8 cellular contexts compared by ENCODE assay signal in the genomic region with DNA sequence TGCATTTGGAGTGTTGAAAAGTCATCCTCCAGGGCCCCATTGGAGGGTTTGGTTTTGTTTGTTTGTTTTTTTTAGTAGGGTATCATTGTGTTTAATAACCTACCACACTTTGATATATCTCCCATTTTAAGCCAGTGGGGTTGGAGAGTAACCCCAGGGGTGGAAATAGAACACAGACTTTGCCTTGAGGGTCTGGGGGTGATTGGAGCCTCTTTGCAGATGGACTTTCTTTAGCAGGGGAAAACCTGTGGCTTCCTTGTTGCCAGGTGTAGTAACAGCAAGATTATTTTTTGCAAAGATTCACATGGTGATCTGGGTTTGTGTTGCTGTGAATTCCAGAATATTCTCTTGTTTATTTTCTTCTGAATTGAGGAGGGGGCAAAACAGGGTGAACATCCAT. TPM values are rescaled to one million over a fixed set of nuclear protein-coding genes. Genes with fewer than 3 reads are reported as not detected.
DNase-seq lines count a peak whose midpoint lies in the region; ATAC-seq, FAIRE-seq and TF ChIP-seq lines count a peak whose summit lies in the region.

No MANE protein-coding gene starts in this region.

- peak overlapping the region in 1 of 2 donors; percentile 92 for H3K9ac ChIP-seq in kidney (ENCODE audit: low read length in 2 of 2)

- ATAC-seq in activated CD4-positive, alpha-beta T cell treated with anti-CD3 and anti-CD28 coated beads for 36 hours: no peak
- ATAC-seq in thoracic aorta (ENCODE audit: insufficient number of reproducible peaks, low FRiP score, low read depth): no peak

- H3K27ac ChIP-seq in kidney (ENCODE audit: low read depth in 2 of 2, low read length in 2 of 2) (no peak overlapping the region), thoracic aorta (peak overlapping the region; percentile 85 to 91)

- H3K36me3 Mint-ChIP-seq in activated CD4-positive, alpha-beta T cell treated with anti-CD3 and anti-CD28 coated beads for 36 hours (ENCODE audit: low read depth): peaks cover 40% of the 10 kb centered on the region
- H3K36me3 Mint-ChIP-seq in activated naive CD8-positive, alpha-beta T cell treated with anti-CD3 and anti-CD28 coated beads for 36 hours: peaks cover 41% of the 10 kb centered on the region

- intact Hi-C loops in activated CD4-positive, alpha-beta T cell treated with anti-CD3 and anti-CD28 coated beads for 36 hours (cut with DNase I, micrococcal nuclease): loop anchor here (1.0 to 10.0 kb wide), 3 partner anchors 10 to 1316 kb away; a partner anchor contains a TSS
- intact Hi-C loops in kidney (cut with DNase I): no loop called here

- CTCF ChIA-PET in activated CD4-positive, alpha-beta T cell treated with anti-CD3 and anti-CD28 coated beads for 36 hours (lab: Charles Lee): interaction anchor here (1.4 kb wide), 1 partner anchor 62 kb away, joined by 3 read pairs; a partner anchor contains a TSS

- peak overlapping the region; percentile 100 for H3K27ac Mint-ChIP-seq in activated CD4-positive, alpha-beta T cell treated with anti-CD3 and anti-CD28 coated beads for 36 hours
- H3K27ac Mint-ChIP-seq in activated naive CD8-positive, alpha-beta T cell treated with anti-CD3 and anti-CD28 coated beads for 36 hours: peak overlapping the region; percentile 100

- H3K9me3 ChIP-seq in kidney (ENCODE audit: control insufficient read depth in 1 of 2, low read length in 2 of 2): no peaks in the 10 kb centered on the region
- no peaks in the 10 kb centered on the region for H3K9me3 ChIP-seq in thoracic aorta

- H3K27me3 Mint-ChIP-seq in activated CD4-positive, alpha-beta T cell treated with anti-CD3 and anti-CD28 coated beads for 36 hours: no peaks in the 10 kb centered on the region
- no peaks in the 10 kb centered on the region for H3K27me3 Mint-ChIP-seq in activated naive CD8-positive, alpha-beta T cell treated with anti-CD3 and anti-CD28 coated beads for 36 hours

- H3K4me3 Mint-ChIP-seq in activated CD4-positive, alpha-beta T cell treated with anti-CD3 and anti-CD28 coated beads for 36 hours: peak overlapping the region; percentile 95
- peak overlapping the region; percentile 99 for H3K4me3 Mint-ChIP-seq in activated naive CD8-positive, alpha-beta T cell treated with anti-CD3 and anti-CD28 coated beads for 36 hours

- H3K4me1 Mint-ChIP-seq in activated CD4-positive, alpha-beta T cell treated with anti-CD3 and anti-CD28 coated beads for 36 hours: peaks cover 57% of the 10 kb centered on the region
- peaks cover 53% of the 10 kb centered on the region for H3K4me1 Mint-ChIP-seq in activated naive CD8-positive, alpha-beta T cell treated with anti-CD3 and anti-CD28 coated beads for 36 hours

- in situ Hi-C loops in KBM-7 (cut with MboI; ENCODE audit: low pct_unique_long_range_greater_than_20kb, low sequenced_read_pairs): no loop called here

- no peak for TF ChIP-seq CTCF in kidney (IDR thresholded peaks at IDR 0.05; ENCODE audit: borderline replicate concordance, extremely low read depth, insufficient read depth)
- no peak for TF ChIP-seq CTCF in thoracic aorta (IDR thresholded peaks at IDR 0.05)

- no peaks in the 10 kb centered on the region for H3K9me3 Mint-ChIP-seq in activated CD4-positive, alpha-beta T cell treated with anti-CD3 and anti-CD28 coated beads for 36 hours (ENCODE audit: low read depth)
- peaks cover 2% of the 10 kb centered on the region for H3K9me3 Mint-ChIP-seq in activated naive CD8-positive, alpha-beta T cell treated with anti-CD3 and anti-CD28 coated beads for 36 hours

- peaks cover 0 to 8% of the 10 kb centered on the region in 2 donors for H3K4me1 ChIP-seq in kidney (ENCODE audit: control insufficient read depth in 1 of 2, insufficient read depth in 1 of 2, low read depth in 1 of 2, low read length in 2 of 2)
- peaks cover 42 to 70% of the 10 kb centered on the region in 2 donors for H3K4me1 ChIP-seq in thoracic aorta (ENCODE audit: control insufficient read depth in 1 of 2, low read depth in 2 of 2)

- no peak for FAIRE-seq in kidney (lab: Jason Lieb, UNC)

- no peak for DNase-seq in activated CD4-positive, alpha-beta T cell treated with anti-CD3 and anti-CD28 coated beads for 36 hours
- DNase-seq in activated CD4-positive, alpha-beta T cell treated with anti-CD3 and anti-CD28 coated beads for 4 hours: no peak
- no peak for DNase-seq in activated naive CD8-positive, alpha-beta T cell treated with anti-CD3 and anti-CD28 coated beads for 36 hours
- DNase-seq in kidney: no peak
- DNase-seq in thoracic aorta (ENCODE audit: low spot score): no peak
- no peak for DNase-seq in KBM-7
- DNase-seq in GM19240 (ENCODE audit: insufficient read length, low spot score): no peak
- no peak for DNase-seq in NCI-H510A (lab: John Stamatoyannopoulos, UW)

- POLR2A ChIA-PET in activated CD4-positive, alpha-beta T cell treated with anti-CD3 and anti-CD28 coated beads for 36 hours (lab: Charles Lee): interaction anchor here (0.7 to 1.5 kb wide), 4 partner anchors 9 to 79 kb away, joined by 4 to 16 read pairs (median 6); a partner anchor contains a TSS

- H3K36me3 ChIP-seq in kidney (ENCODE audit: control insufficient read depth in 1 of 2, insufficient read depth in 2 of 2, low read length in 2 of 2) (no peaks in the 10 kb centered on the region), thoracic aorta (no peaks in the 10 kb centered on the region)

- peak overlapping the region; percentile 68 to 69 for H3K4me3 ChIP-seq in kidney (ENCODE audit: low read length in 2 of 2)
- peak overlapping the region; percentile 94 for H3K4me3 ChIP-seq in thoracic aorta

- no peaks in the 10 kb centered on the region for H3K27me3 ChIP-seq in thoracic aorta (replicated peaks; ENCODE audit: insufficient read depth)

RNA-seq across cellular contexts. Expression of a gene that starts 1.5 kb away (rescaled TPM):
- 10 to 100 TPM; 57.8 to 65.1 TPM for total RNA-seq in activated CD4-positive, alpha-beta T cell treated with anti-CD3 and anti-CD28 coated beads for 36 hours
- 10 to 100 TPM; 57.0 to 61.9 TPM for total RNA-seq in activated naive CD8-positive, alpha-beta T cell treated with anti-CD3 and anti-CD28 coated beads for 36 hours
- total RNA-seq in kidney (29.7 TPM), thoracic aorta (10 to 100 TPM; 89.2 to 94.9 TPM)
- polyA plus RNA-seq in kidney (ENCODE audit: insufficient read depth, low read depth, low replicate concordance): 4.6 TPM

Comparison
In these comparisons a context has a peak if more than half of its experiments do, and no peak if none do; other contexts are left out.
1. H3K27ac ChIP-seq: peak in thoracic aorta (2 of 2); none in kidney (0 of 2).